In genomic region chr10:131847241-131847783, GRCh38 we compare ENCODE assay signal across 18 cellular contexts. TPM values are rescaled to one million over a fixed set of nuclear protein-coding genes. Genes with fewer than 3 reads are reported as not detected.
DNase-seq lines count a peak whose midpoint lies in the region; ATAC-seq and TF ChIP-seq lines count a peak whose summit lies in the region.
"Had no signal": no experiment of that assay in that cellular context is flagged by ENCODE, and none has a peak within 500 bp of the region (broad histone marks: within the 10 kb centered on the region; RNA-seq: fewer than 3 reads in every experiment).

No MANE protein-coding gene starts in this region.

- ATAC-seq in RWPE2 (ENCODE audit: low read depth): no peak
- no peak for ATAC-seq in upper lobe of right lung
- ATAC-seq in gastrocnemius medialis: no peak
- ATAC-seq: Panc1 had no signal

- intact Hi-C loops in upper lobe of right lung (cut with DNase I) (no loop called here), gastrocnemius medialis (cut with DNase I; ENCODE audit: low total_unique reads) (no loop called here)

- H3K27me3 ChIP-seq in RWPE2 (ENCODE audit: insufficient read depth, poor library complexity, severe bottlenecking) (no peaks in the 10 kb centered on the region), upper lobe of right lung (no peaks in the 10 kb centered on the region), gastrocnemius medialis (peaks cover 0 to 5% (median 0%) of the 10 kb centered on the region in 3 donors)

- no peak overlapping the region for H3K4me3 ChIP-seq in RWPE2 (ENCODE audit: severe bottlenecking)
- H3K4me3 ChIP-seq in coronary artery: no peak overlapping the region
- H3K4me3 ChIP-seq in upper lobe of right lung: no peak overlapping the region
- no peak overlapping the region for H3K4me3 ChIP-seq in gastrocnemius medialis

- H3K36me3 ChIP-seq in RWPE2 (ENCODE audit: low read depth) (no peaks in the 10 kb centered on the region), upper lobe of right lung (no peaks in the 10 kb centered on the region), gastrocnemius medialis (no peaks in the 10 kb centered on the region)

- TF ChIP-seq POLR2A in gastrocnemius medialis (IDR thresholded peaks at IDR 0.05): no peak

- peak; percentile 43 for DNase-seq in RWPE2 (ENCODE audit: low spot score)
- DNase-seq in coronary artery (ENCODE audit: low spot score): peak; percentile 59
- peak; percentile 84 for DNase-seq in mesenteric fat pad (ENCODE audit: low spot score)
- DNase-seq in upper lobe of right lung: peak; percentile 52
- DNase-seq in gastrocnemius medialis: no peak
- no peak for DNase-seq in inferior parietal cortex (ENCODE audit: extremely low spot score)
- no peak for DNase-seq in kidney glomerular epithelial cell (lab: John Stamatoyannopoulos, UW)
- DNase-seq: CD4-positive, CD25-positive, alpha-beta regulatory T cell; EL; H7; Karpas-422; MM.1S; NCI-H1092 treated with DMSO at 0.1 percent for 48 hours; NCI-H2227 treated with DMSO at 0.1 percent for 48 hours; NCI-H524 treated with DMSO at 0.1 percent for 48 hours; SHP77 had no signal

- H3K4me1 ChIP-seq in RWPE2 (ENCODE audit: insufficient read depth, poor library complexity, severe bottlenecking): no peaks in the 10 kb centered on the region
- no peaks in the 10 kb centered on the region for H3K4me1 ChIP-seq in upper lobe of right lung
- H3K4me1 ChIP-seq in gastrocnemius medialis: no peaks in the 10 kb centered on the region
- H3K4me1 ChIP-seq: Caco-2 had no signal

- no peak overlapping the region for H3K27ac ChIP-seq in RWPE2 (ENCODE audit: poor library complexity, severe bottlenecking)
- no peak overlapping the region for H3K27ac ChIP-seq in coronary artery
- no peak overlapping the region for H3K27ac ChIP-seq in upper lobe of right lung
- no peak overlapping the region for H3K27ac ChIP-seq in gastrocnemius medialis

- in situ Hi-C loops in gastrocnemius medialis (cut with MboI; ENCODE audit: low sequenced_read_pairs in 4 of 4): no loop called here

- no peaks in the 10 kb centered on the region for H3K9me3 ChIP-seq in RWPE2 (ENCODE audit: severe bottlenecking)
- H3K9me3 ChIP-seq in upper lobe of right lung: no peaks in the 10 kb centered on the region
- no peaks in the 10 kb centered on the region for H3K9me3 ChIP-seq in gastrocnemius medialis
- H3K9me3 ChIP-seq: Caco-2 had no signal

- TF ChIP-seq CTCF in RWPE2 (IDR thresholded peaks at IDR 0.05; ENCODE audit: poor library complexity, severe bottlenecking): no peak
- TF ChIP-seq CTCF in coronary artery (IDR thresholded peaks at IDR 0.05): no peak
- TF ChIP-seq CTCF in upper lobe of right lung (IDR thresholded peaks at IDR 0.05): no peak
- no peak for TF ChIP-seq CTCF in gastrocnemius medialis (IDR thresholded peaks at IDR 0.05 in 4 of 5, conservative IDR thresholded peaks at IDR 0.05 in 1 of 5)

RNA-seq across cellular contexts. Expression of gene PPP2R2D, which starts 53.5 kb away (rescaled TPM):
- total RNA-seq in mesenteric fat pad: 27.4 TPM
- 28.3 TPM for total RNA-seq in upper lobe of right lung
- 10 to 100 TPM; 22.4 to 33.7 (median 29.1) TPM for total RNA-seq in gastrocnemius medialis

Comparison
In these comparisons a context has a peak if more than half of its experiments do, and no peak if none do; other contexts are left out.
1. DNase-seq: peak in RWPE2 (single experiment), coronary artery (single experiment), mesenteric fat pad (single experiment) and upper lobe of right lung (single experiment); none in gastrocnemius medialis (0 of 2), inferior parietal cortex (single experiment) and kidney glomerular epithelial cell (single experiment).